15 cellular contexts compared by ENCODE assay signal in genomic region chr20:63976980-63977391, GRCh38. TPM values are rescaled to one million over a fixed set of nuclear protein-coding genes. Genes with fewer than 3 reads are reported as not detected.
DNase-seq lines count a peak whose midpoint lies in the region; ATAC-seq and TF ChIP-seq lines count a peak whose summit lies in the region.
"Had no signal": no experiment of that assay in that cellular context is flagged by ENCODE, and none has a peak within 500 bp of the region (broad histone marks: within the 10 kb centered on the region; RNA-seq: fewer than 3 reads in every experiment).

No MANE protein-coding gene starts in this region.

- no peak for TF ChIP-seq CTCF in mesothelial cell of epicardium (IDR thresholded peaks at IDR 0.05; ENCODE audit: unreplicated experiment)
- TF ChIP-seq CTCF in lower lobe of right lung (IDR thresholded peaks at IDR 0.05), result no peak

- peak overlapping the region in 1 of 11 experiments; percentile 7; a peak in 1 of 22 replicates for H3K9ac ChIP-seq in BLaER1 treated with 17β-estradiol and CSF1 and Interleukin-3, amounts not matched to agents 10 nM and 100 nM

- H3K27me3 Mint-ChIP-seq in CD4-positive, alpha-beta memory T cell, result no peaks in the 10 kb centered on the region
- H3K27me3 Mint-ChIP-seq in activated CD8-positive, alpha-beta T cell treated with anti-CD3 and anti-CD28 coated beads, Interleukin-2, amount 10 ng/mL, durations not matched to agents 7 days and 5 days (ENCODE audit: low read depth), result no peaks in the 10 kb centered on the region
- peaks cover 19% of the 10 kb centered on the region for H3K27me3 Mint-ChIP-seq in mesothelial cell of epicardium (ENCODE audit: low read depth)
- H3K27me3 Mint-ChIP-seq: stimulated activated naive B cell treated with anti-CD40 and anti-IgM and Interleukin-4, amounts not matched to agents 10 μg/mL and 1 μg/mL and 100 μg/mL, for 72 hours had no signal

- peaks cover 0 to 27% (median 3%) of the 10 kb centered on the region in 11 experiments; a peak in 13 of 22 replicates for H4K20me1 ChIP-seq in BLaER1 treated with 17β-estradiol and CSF1 and Interleukin-3, amounts not matched to agents 10 nM and 100 nM

- POLR2A ChIA-PET in CD4-positive, alpha-beta memory T cell (lab: Charles Lee; ENCODE audit: partially characterized antibody), result interaction anchor here (1.0 to 1.6 kb wide), 4 partner anchors 21 to 269 kb away, joined by 3 to 7 read pairs (median 4); partner anchors contain the start of genes ARFRP1, C20orf204, UCKL1 and ZGPAT
- POLR2A ChIA-PET in activated CD8-positive, alpha-beta T cell treated with anti-CD3 and anti-CD28 coated beads, Interleukin-2, amount 10 ng/mL, durations not matched to agents 7 days and 5 days (lab: Charles Lee), result interaction anchor here (2.0 kb wide), 1 partner anchor 62 kb away, joined by 13 read pairs; no protein-coding TSS in a partner anchor

- peaks cover 0 to 7% (median 0%) of the 10 kb centered on the region in 11 experiments; a peak in 2 of 22 replicates for H3K36me3 ChIP-seq in BLaER1 treated with 17β-estradiol and CSF1 and Interleukin-3, amounts not matched to agents 10 nM and 100 nM
- no peaks in the 10 kb centered on the region for H3K36me3 ChIP-seq in CD4-positive, alpha-beta memory T cell (ENCODE audit: insufficient read depth, low read length)
- H3K36me3 ChIP-seq in lower lobe of right lung, result no peaks in the 10 kb centered on the region
- H3K36me3 ChIP-seq: vagina had no signal

- no peak for DNase-seq in CD4-positive, alpha-beta memory T cell
- no peak for DNase-seq in activated CD8-positive, alpha-beta T cell treated with anti-CD3 and anti-CD28 coated beads, Interleukin-2, amount 10 ng/mL, durations not matched to agents 7 days and 5 days
- DNase-seq in mesothelial cell of epicardium (ENCODE audit: low spot score in 2 of 2, unreplicated experiment in 2 of 2) (no peak), NCI-H345 (lab: John Stamatoyannopoulos, UW) (no peak), lower lobe of right lung (no peak), NCI-H510A treated with DMSO at 0.1 percent for 48 hours (lab: John Stamatoyannopoulos, UW) (no peak)
- DNase-seq: activated CD8-positive, alpha-beta memory T cell treated with anti-CD3 and anti-CD28 coated beads for 24 hours; amniotic stem cell; COR-L47; NCI-H1417 treated with DMSO at 0.1 percent for 48 hours; stimulated activated naive B cell treated with anti-CD40 and anti-IgM and Interleukin-4, amounts not matched to agents 10 μg/mL and 1 μg/mL and 100 μg/mL, for 72 hours had no signal

- H3K9me3 Mint-ChIP-seq in CD4-positive, alpha-beta memory T cell, result peaks cover 0 to 1% (median 0%) of the 10 kb centered on the region in 8 donors
- H3K9me3 Mint-ChIP-seq in activated CD8-positive, alpha-beta T cell treated with anti-CD3 and anti-CD28 coated beads, Interleukin-2, amount 10 ng/mL, durations not matched to agents 7 days and 5 days (ENCODE audit: insufficient read depth), result no peaks in the 10 kb centered on the region
- no peaks in the 10 kb centered on the region for H3K9me3 Mint-ChIP-seq in mesothelial cell of epicardium
- H3K9me3 Mint-ChIP-seq: stimulated activated naive B cell treated with anti-CD40 and anti-IgM and Interleukin-4, amounts not matched to agents 10 μg/mL and 1 μg/mL and 100 μg/mL, for 72 hours had no signal

- no peak overlapping the region for H3K4me3 ChIP-seq in BLaER1 treated with 17β-estradiol and CSF1 and Interleukin-3, amounts not matched to agents 10 nM and 100 nM
- H3K4me3 ChIP-seq in CD4-positive, alpha-beta memory T cell (ENCODE audit: low read length in 2 of 2), result no peak overlapping the region
- H3K4me3 ChIP-seq in lower lobe of right lung, result no peak overlapping the region
- H3K4me3 ChIP-seq: vagina had no signal

- peak overlapping the region in 6 of 8 donors; percentile 4 to 70 (median 52) for H3K4me3 Mint-ChIP-seq in CD4-positive, alpha-beta memory T cell
- peak overlapping the region; percentile 30 for H3K4me3 Mint-ChIP-seq in activated CD8-positive, alpha-beta T cell treated with anti-CD3 and anti-CD28 coated beads, Interleukin-2, amount 10 ng/mL, durations not matched to agents 7 days and 5 days
- H3K4me3 Mint-ChIP-seq in mesothelial cell of epicardium, result peak overlapping the region; percentile 44

- H3K36me3 Mint-ChIP-seq in CD4-positive, alpha-beta memory T cell, result peaks cover 12 to 32% of the 10 kb centered on the region in 2 donors
- H3K36me3 Mint-ChIP-seq in activated CD8-positive, alpha-beta T cell treated with anti-CD3 and anti-CD28 coated beads, Interleukin-2, amount 10 ng/mL, durations not matched to agents 7 days and 5 days (ENCODE audit: low read depth), result peaks cover 22% of the 10 kb centered on the region
- peaks cover 5% of the 10 kb centered on the region for H3K36me3 Mint-ChIP-seq in mesothelial cell of epicardium

- H3K27me3 ChIP-seq in BLaER1 treated with 17β-estradiol and CSF1 and Interleukin-3, amounts not matched to agents 10 nM and 100 nM, result no peaks in the 10 kb centered on the region
- H3K27me3 ChIP-seq in CD4-positive, alpha-beta memory T cell (ENCODE audit: insufficient read depth, low read length), result no peaks in the 10 kb centered on the region
- no peaks in the 10 kb centered on the region for H3K27me3 ChIP-seq in lower lobe of right lung (ENCODE audit: low read depth)
- H3K27me3 ChIP-seq: heart right ventricle, vagina had no signal

- no peak overlapping the region for H3K27ac ChIP-seq in BLaER1 treated with 17β-estradiol and CSF1 and Interleukin-3, amounts not matched to agents 10 nM and 100 nM
- H3K27ac ChIP-seq in CD4-positive, alpha-beta memory T cell (ENCODE audit: low read depth, low read length), result peak overlapping the region; percentile 63
- H3K27ac ChIP-seq in lower lobe of right lung, result no peak overlapping the region
- H3K27ac ChIP-seq: heart right ventricle, vagina had no signal

- H3K9me3 ChIP-seq in BLaER1 treated with 17β-estradiol and CSF1 and Interleukin-3, amounts not matched to agents 10 nM and 100 nM (replicated peaks in 1 of 11), result no peaks in the 10 kb centered on the region
- no peaks in the 10 kb centered on the region for H3K9me3 ChIP-seq in CD4-positive, alpha-beta memory T cell (ENCODE audit: control insufficient read depth in 1 of 2, low read length in 2 of 2)
- no peaks in the 10 kb centered on the region for H3K9me3 ChIP-seq in lower lobe of right lung
- H3K9me3 ChIP-seq: heart right ventricle, vagina had no signal

- intact Hi-C loops in CD4-positive, alpha-beta memory T cell (cut with micrococcal nuclease), result no loop called here
- intact Hi-C loops in lower lobe of right lung (cut with DNase I), result no loop called here

- peak overlapping the region in 10 of 11 experiments; percentile 97 to 100 (median 100); a peak in 17 of 22 replicates for H3K4me2 ChIP-seq in BLaER1 treated with 17β-estradiol and CSF1 and Interleukin-3, amounts not matched to agents 10 nM and 100 nM

- H3K4me1 Mint-ChIP-seq in CD4-positive, alpha-beta memory T cell, result peaks cover 38 to 77% (median 54%) of the 10 kb centered on the region in 4 donors
- peaks cover 62% of the 10 kb centered on the region for H3K4me1 Mint-ChIP-seq in activated CD8-positive, alpha-beta T cell treated with anti-CD3 and anti-CD28 coated beads, Interleukin-2, amount 10 ng/mL, durations not matched to agents 7 days and 5 days (ENCODE audit: low read depth)
- H3K4me1 Mint-ChIP-seq in mesothelial cell of epicardium, result peaks cover 32% of the 10 kb centered on the region

- no peak for ATAC-seq in activated CD8-positive, alpha-beta T cell treated with anti-CD3 and anti-CD28 coated beads, Interleukin-2, amount 10 ng/mL, durations not matched to agents 7 days and 5 days
- ATAC-seq in lower lobe of right lung, result no peak
- ATAC-seq: sciatic nerve; stimulated activated naive B cell treated with anti-CD40 and anti-IgM and Interleukin-4, amounts not matched to agents 10 μg/mL and 1 μg/mL and 100 μg/mL, for 72 hours had no signal

- H3K27ac Mint-ChIP-seq in CD4-positive, alpha-beta memory T cell, result peak overlapping the region in 5 of 7 donors; percentile 19 to 89 (median 65)
- peak overlapping the region; percentile 83 for H3K27ac Mint-ChIP-seq in activated CD8-positive, alpha-beta T cell treated with anti-CD3 and anti-CD28 coated beads, Interleukin-2, amount 10 ng/mL, durations not matched to agents 7 days and 5 days
- no peak overlapping the region for H3K27ac Mint-ChIP-seq in mesothelial cell of epicardium

- H3K4me1 ChIP-seq in BLaER1 treated with 17β-estradiol and CSF1 and Interleukin-3, amounts not matched to agents 10 nM and 100 nM, result peaks cover 36 to 65% (median 55%) of the 10 kb centered on the region in 10 experiments
- peaks cover 39% of the 10 kb centered on the region for H3K4me1 ChIP-seq in CD4-positive, alpha-beta memory T cell (ENCODE audit: insufficient read depth, low read length)
- H3K4me1 ChIP-seq in lower lobe of right lung, result peaks cover 47% of the 10 kb centered on the region

- CTCF ChIA-PET in CD4-positive, alpha-beta memory T cell (lab: Charles Lee; ENCODE audit: partially characterized antibody), result interaction anchor here (1.0 to 1.8 kb wide), 2 partner anchors 62 to 439 kb away, joined by 6 to 10 read pairs; partner anchors contain the start of gene PTK6
- CTCF ChIA-PET in activated CD8-positive, alpha-beta T cell treated with anti-CD3 and anti-CD28 coated beads, Interleukin-2, amount 10 ng/mL, durations not matched to agents 7 days and 5 days (lab: Charles Lee), result interaction anchor here (1.0 to 1.7 kb wide), 6 partner anchors 8 to 143 kb away, joined by 3 to 20 read pairs (median 4); no protein-coding TSS in a partner anchor

RNA-seq across cellular contexts. Expression of gene SAMD10, which starts 2.5 kb away (rescaled TPM):
- total RNA-seq in CD4-positive, alpha-beta memory T cell, result 1 to 10 TPM; 7.4 to 7.5 TPM
- 10 to 100 TPM in 1 of 2 donors, 1 to 10 TPM in 1; 9.7 to 13.0 TPM for polyA plus RNA-seq in CD4-positive, alpha-beta memory T cell
- 10 to 100 TPM; 12.0 to 12.5 TPM for total RNA-seq in activated CD8-positive, alpha-beta T cell treated with anti-CD3 and anti-CD28 coated beads, Interleukin-2, amount 10 ng/mL, durations not matched to agents 7 days and 5 days
- 10.3 to 11.7 TPM (median 11.4 TPM) in 3 replicates for total RNA-seq in mesothelial cell of epicardium
- total RNA-seq in lower lobe of right lung, result 3.6 TPM

RNA-seq across cellular contexts. Expression of gene PRPF6, which starts 3.9 kb away (rescaled TPM):
- total RNA-seq in CD4-positive, alpha-beta memory T cell, result 10 to 100 TPM; 86.4 to 88.7 TPM
- 100 to 1,000 TPM in 1 of 2 donors, 10 to 100 TPM in 1; 63.8 to 101 TPM for polyA plus RNA-seq in CD4-positive, alpha-beta memory T cell
- total RNA-seq in activated CD8-positive, alpha-beta T cell treated with anti-CD3 and anti-CD28 coated beads, Interleukin-2, amount 10 ng/mL, durations not matched to agents 7 days and 5 days, result 10 to 100 TPM; 64.7 to 68.3 TPM
- total RNA-seq in mesothelial cell of epicardium, result 65.2 to 68.2 TPM (median 65.9 TPM) in 3 replicates
- total RNA-seq in lower lobe of right lung, result 57.2 TPM

RNA-seq across cellular contexts. Expression of gene ZNF512B, which starts 7.3 kb away (rescaled TPM):
- 10 to 100 TPM; 20.7 to 22.0 TPM for total RNA-seq in CD4-positive, alpha-beta memory T cell
- 1 to 10 TPM in 1 of 2 donors, under 1 TPM in 1; 0.20 to 1.7 TPM for polyA plus RNA-seq in CD4-positive, alpha-beta memory T cell
- total RNA-seq in activated CD8-positive, alpha-beta T cell treated with anti-CD3 and anti-CD28 coated beads, Interleukin-2, amount 10 ng/mL, durations not matched to agents 7 days and 5 days, result 10 to 100 TPM; 12.0 to 12.1 TPM
- 60.0 to 62.0 TPM (median 61.0 TPM) in 3 replicates for total RNA-seq in mesothelial cell of epicardium
- total RNA-seq in lower lobe of right lung, result 13.7 TPM

RNA-seq across cellular contexts. Expression of gene UCKL1, which starts 20.8 kb away (rescaled TPM):
- 10 to 100 TPM; 53.7 to 55.1 TPM for total RNA-seq in CD4-positive, alpha-beta memory T cell
- polyA plus RNA-seq in CD4-positive, alpha-beta memory T cell, result 10 to 100 TPM; 26.2 to 31.8 TPM
- total RNA-seq in activated CD8-positive, alpha-beta T cell treated with anti-CD3 and anti-CD28 coated beads, Interleukin-2, amount 10 ng/mL, durations not matched to agents 7 days and 5 days, result 10 to 100 TPM; 41.1 to 45.4 TPM
- 56.8 to 60.0 TPM (median 58.0 TPM) in 3 replicates for total RNA-seq in mesothelial cell of epicardium
- 31.5 TPM for total RNA-seq in lower lobe of right lung

RNA-seq across cellular contexts. Expression of gene C20orf204, which starts 59.0 kb away (rescaled TPM):
- total RNA-seq in CD4-positive, alpha-beta memory T cell, result 1 to 10 TPM; 3.7 to 4.1 TPM
- polyA plus RNA-seq in CD4-positive, alpha-beta memory T cell, result under 1 TPM in 1 of 2 donors, not detected in 1; 0.22 TPM
- total RNA-seq in activated CD8-positive, alpha-beta T cell treated with anti-CD3 and anti-CD28 coated beads, Interleukin-2, amount 10 ng/mL, durations not matched to agents 7 days and 5 days, result 1 to 10 TPM; 6.4 to 7.6 TPM
- total RNA-seq in mesothelial cell of epicardium, result 2.8 to 4.2 TPM (median 3.2 TPM) in 3 replicates
- 1.2 TPM for total RNA-seq in lower lobe of right lung
